In genomic region chr22:37726240-37726887, GRCh38 we compare ENCODE assay signal across 11 cellular contexts. TPM values are rescaled to one million over a fixed set of nuclear protein-coding genes. Genes with fewer than 3 reads are reported as not detected.
DNase-seq lines count a peak whose midpoint lies in the region; ATAC-seq and TF ChIP-seq lines count a peak whose summit lies in the region.
"Had no signal": no experiment of that assay in that cellular context is flagged by ENCODE, and none has a peak within 500 bp of the region (broad histone marks: within the 10 kb centered on the region; RNA-seq: fewer than 3 reads in every experiment).

No MANE protein-coding gene starts in this region.

- no peaks in the 10 kb centered on the region for H3K36me3 ChIP-seq in PC-3 (ENCODE audit: low read depth, low read length)

- intact Hi-C loops in PC-3 (cut with micrococcal nuclease) = no loop called here

- no peak overlapping the region for H3K4me2 ChIP-seq in PC-3 (ENCODE audit: low read length)

- H3K9ac ChIP-seq in PC-3 (ENCODE audit: low read length) = no peak overlapping the region

- H3F3A ChIP-seq in PC-3 (ENCODE audit: low read length, unreplicated experiment) = no peaks in the 10 kb centered on the region

- H3K27ac ChIP-seq in PC-3 (ENCODE audit: low read length) = no peak overlapping the region

- ATAC-seq in PC-3 (no peak; the same call in 1 of the 2 replicates), HG02870 (IDR thresholded peaks at IDR 0.05; ENCODE audit: unreplicated experiment) (no peak), HG03280 (IDR thresholded peaks at IDR 0.05; ENCODE audit: unreplicated experiment) (no peak)
- ATAC-seq in stimulated activated naive CD8-positive, alpha-beta T cell treated with anti-CD3 and anti-CD28 coated beads, Interleukin-15, Interleukin-2, amounts not matched to agents 100 U/mL and 50 U/mL, for 24 hours = peak; percentile 36

- CTCF ChIA-PET in PC-3 (lab: Charles Lee) = no interaction called here

- H3K9me3 ChIP-seq in PC-3 (ENCODE audit: low read length) = no peaks in the 10 kb centered on the region

- POLR2A ChIA-PET in PC-3 (lab: Charles Lee; ENCODE audit: unreplicated experiment) = no interaction called here

- TF ChIP-seq CTCF in PC-3 (conservative IDR thresholded peaks at IDR 0.05; ENCODE audit: low read depth, low read length) (peak; percentile 39; the same call in 1 of the 2 replicates), epithelial cell of proximal tubule (conservative IDR thresholded peaks at IDR 0.05; ENCODE audit: low read depth, low read length) (peak; percentile 43)

- peak; percentile 26 for DNase-seq in SKM-1 treated with dmso at 0.1 percent for 144 hours (lab: John Stamatoyannopoulos, UW; ENCODE audit: unreplicated experiment)
- DNase-seq in SKM-1 (lab: John Stamatoyannopoulos, UW; ENCODE audit: unreplicated experiment) = no peak
- DNase-seq in PC-3 = no peak
- no peak for DNase-seq in epithelial cell of proximal tubule (ENCODE audit: low read depth)
- DNase-seq in stimulated activated naive CD8-positive, alpha-beta T cell treated with anti-CD3 and anti-CD28 coated beads, Interleukin-15, Interleukin-2, amounts not matched to agents 100 U/mL and 50 U/mL, for 24 hours = no peak
- DNase-seq in activated T-cell treated with anti-CD3 and anti-CD28 coated beads for 4 hours = no peak
- DNase-seq: cerebellar nuclear complex; SIG-M5; stimulated activated CD4-positive, alpha-beta T cell treated with anti-CD3 and anti-CD28 coated beads, Interleukin-4, amount 100 ng/mL, for 4 hours had no signal

- no TSS peak for BruUV-seq in PC-3 (replicated peaks; lab: Mats Ljungman, UMichigan)

- H3K79me2 ChIP-seq in PC-3 (ENCODE audit: low read length) = no peaks in the 10 kb centered on the region

- H3K9me2 ChIP-seq in PC-3 (replicated peaks; ENCODE audit: low read length) = no peaks in the 10 kb centered on the region

- no peak overlapping the region for H2AFZ ChIP-seq in PC-3 (ENCODE audit: low read length)

- H3K27me3 ChIP-seq in PC-3 (ENCODE audit: low read length) = no peaks in the 10 kb centered on the region

- H3K4me1 ChIP-seq in PC-3 (ENCODE audit: insufficient read depth, low read length) = no peaks in the 10 kb centered on the region

- no peak overlapping the region for H3K4me3 ChIP-seq in PC-3 (ENCODE audit: low read length)
- H3K4me3 ChIP-seq in epithelial cell of proximal tubule (ENCODE audit: low read depth, low read length) = no peak overlapping the region

- H4K20me1 ChIP-seq in PC-3 (ENCODE audit: low read length) = no peaks in the 10 kb centered on the region

RNA-seq across cellular contexts. Expression of gene TRIOBP, which starts 29.5 kb away (rescaled TPM):
- total RNA-seq in PC-3 (2014; rRNA removed) (64.5 and 74.8 TPM in 2 replicates), epithelial cell of proximal tubule (75.1 and 82.2 TPM in 2 replicates)

RNA-seq across cellular contexts. Expression of gene NOL12, which starts 40.2 kb away (rescaled TPM):
- total RNA-seq in PC-3 (2014; rRNA removed) (32.9 and 45.4 TPM in 2 replicates), epithelial cell of proximal tubule (18.2 and 47.9 TPM in 2 replicates)

RNA-seq across cellular contexts. Expression of gene LGALS1, which starts 50.9 kb away (rescaled TPM):
- total RNA-seq in PC-3 (2014; rRNA removed) = 1,612 and 2,325 TPM in 2 replicates
- 1,711 and 1,833 TPM in 2 replicates for total RNA-seq in epithelial cell of proximal tubule
